8 cellular contexts compared by ENCODE assay signal in the genomic region with DNA sequence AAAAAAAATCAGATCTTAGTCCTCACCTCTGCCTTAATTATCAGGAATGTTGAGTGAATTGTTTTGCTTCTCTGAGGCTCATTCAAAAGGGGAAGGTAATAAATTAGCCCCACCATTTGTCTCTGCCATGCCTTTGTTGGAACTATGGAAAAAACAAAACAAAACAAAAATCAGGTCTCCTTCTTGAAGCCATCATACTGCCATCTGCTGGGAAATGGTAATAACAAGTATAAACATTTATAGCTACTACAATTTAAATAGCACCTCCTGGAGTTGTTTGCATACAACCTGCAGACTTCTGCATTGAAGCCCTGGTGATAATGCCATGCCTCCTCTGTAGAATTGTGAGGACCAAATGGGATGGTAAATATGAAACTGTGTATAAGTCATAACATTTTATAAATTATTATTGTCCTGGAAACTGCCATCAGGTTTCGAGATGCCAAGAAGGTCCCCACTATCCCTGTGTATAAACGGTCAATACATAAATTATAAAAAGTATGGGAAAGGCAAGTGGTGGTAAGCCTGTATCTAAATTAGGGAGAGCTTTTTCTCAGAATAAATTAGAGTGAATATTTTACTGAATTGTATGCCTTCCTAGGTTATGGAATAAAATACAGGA.
DNase-seq lines count a peak whose midpoint lies in the region; ATAC-seq and TF ChIP-seq lines count a peak whose summit lies in the region.

No MANE protein-coding gene starts in this region.

- H3K36me3 ChIP-seq in MM.1S (replicated peaks; ENCODE audit: insufficient read depth, low read length): no peaks in the 10 kb centered on the region
- H3K36me3 ChIP-seq in neural cell (ENCODE audit: insufficient read depth, low read length): no peaks in the 10 kb centered on the region

- no peaks in the 10 kb centered on the region for H3K4me1 ChIP-seq in MM.1S (ENCODE audit: low read length)

- no peak for ATAC-seq in GM18511 (IDR thresholded peaks at IDR 0.05; ENCODE audit: unreplicated experiment)
- no peak for ATAC-seq in HG03442 (IDR thresholded peaks at IDR 0.05; ENCODE audit: unreplicated experiment)

- H2AFZ ChIP-seq in MM.1S (ENCODE audit: low read length): no peak overlapping the region
- no peak overlapping the region for H2AFZ ChIP-seq in neural cell (ENCODE audit: low read depth, low read length)

- no peaks in the 10 kb centered on the region for H3K79me2 ChIP-seq in MM.1S (ENCODE audit: low read length)
- peaks cover 2% of the 10 kb centered on the region for H3K79me2 ChIP-seq in neural cell (replicated peaks; ENCODE audit: insufficient read depth, low read length)

- H3K9me2 ChIP-seq in MM.1S (replicated peaks; ENCODE audit: insufficient read depth, low read length) (no peaks in the 10 kb centered on the region), neural cell (ENCODE audit: insufficient read depth, low read length) (no peaks in the 10 kb centered on the region)

- H3K27ac ChIP-seq in MM.1S (ENCODE audit: low read length) (no peak overlapping the region), neural cell (ENCODE audit: low read length) (no peak overlapping the region)

- no peak for TF ChIP-seq EP300 in neural cell (conservative IDR thresholded peaks at IDR 0.05; ENCODE audit: poor library complexity, severe bottlenecking)

- DNase-seq in GM03348 (ENCODE audit: low spot score) (peak; percentile 65), MM.1S (peak; percentile 66), RKO (ENCODE audit: low spot score) (peak; percentile 84), epithelial cell of esophagus (ENCODE audit: low read depth) (peak; percentile 73), anterior cingulate cortex (lab: John Stamatoyannopoulos, UW) (no peak)

- H3K9me3 ChIP-seq in MM.1S (replicated peaks; ENCODE audit: insufficient read depth, low read length) (no peaks in the 10 kb centered on the region), neural cell (ENCODE audit: low read length) (no peaks in the 10 kb centered on the region)

- H3K4me2 ChIP-seq in MM.1S (ENCODE audit: low read depth, low read length) (no peak overlapping the region; the same call in 1 of the 2 replicates), neural cell (ENCODE audit: low read length) (no peak overlapping the region)

- TF ChIP-seq CTCF in MM.1S (IDR thresholded peaks at IDR 0.05; ENCODE audit: low read length) (peak; percentile 65), epithelial cell of esophagus (IDR thresholded peaks at IDR 0.05; ENCODE audit: insufficient read depth, low read depth, low read length, missing control alignments) (peak; percentile 49), neural cell (IDR thresholded peaks at IDR 0.05; ENCODE audit: poor library complexity, severe bottlenecking) (peak; percentile 85)

- H3F3A ChIP-seq in MM.1S (ENCODE audit: insufficient read depth, low read length): no peaks in the 10 kb centered on the region
- no peaks in the 10 kb centered on the region for H3F3A ChIP-seq in neural cell (ENCODE audit: insufficient read depth, low read length, poor library complexity, severe bottlenecking)

- H4K20me1 ChIP-seq in MM.1S (ENCODE audit: insufficient read depth, low read length): no peaks in the 10 kb centered on the region
- no peaks in the 10 kb centered on the region for H4K20me1 ChIP-seq in neural cell (ENCODE audit: insufficient read depth)

- H3K4me3 ChIP-seq in MM.1S (ENCODE audit: low read length) (no peak overlapping the region), epithelial cell of esophagus (ENCODE audit: low read length) (no peak overlapping the region), neural cell (ENCODE audit: low read length) (no peak overlapping the region)

- peak; percentile 81 for TF ChIP-seq RAD21 in neural cell (conservative IDR thresholded peaks at IDR 0.05)

- no peaks in the 10 kb centered on the region for H3K27me3 ChIP-seq in MM.1S (replicated peaks; ENCODE audit: insufficient read depth, low read length)
- H3K27me3 ChIP-seq in neural cell (ENCODE audit: insufficient read depth, low read depth, low read length): no peaks in the 10 kb centered on the region

- H3K9ac ChIP-seq in MM.1S (ENCODE audit: low read length) (no peak overlapping the region), neural cell (ENCODE audit: low read length) (no peak overlapping the region)

TF ChIP-seq in neural cell, 6 proteins besides CTCF, POLR2A, EP300 and RAD21:
- TF ChIP-seq TAF1 (IDR thresholded peaks at IDR 0.05; ENCODE audit: low read depth) (no peak), SMC3 (conservative IDR thresholded peaks at IDR 0.05; ENCODE audit: poor library complexity) (peak; percentile 87)
TF ChIP-seq in neural cell: peak in this region for 1.

Comparison
In these comparisons a context has a peak if more than half of its experiments do, and no peak if none do; other contexts are left out.
1. DNase-seq: peak in GM03348 (single experiment), MM.1S (single experiment), RKO (single experiment) and epithelial cell of esophagus (single experiment); none in anterior cingulate cortex (0 of 58).
2. Peak in every context shown above with its lines, with median percentiles within 50 percentile points of each other: CTCF ChIP-seq.